Comparison of ENCODE assay signal across 1 cellular context in genomic region chr9:35907732-35908483, GRCh38.
TF ChIP-seq lines count a peak whose summit lies in the region.

No MANE protein-coding gene starts in this region.

TF ChIP-seq in IMR-90, 13 proteins besides CTCF, POLR2A, EP300 and RAD21:
- no peak for TF ChIP-seq SMC3 (IDR thresholded peaks at IDR 0.05; ENCODE audit: low read depth, low read length)
- no peak for TF ChIP-seq BHLHE40 (IDR thresholded peaks at IDR 0.05; ENCODE audit: low read depth, low read length)
- peak; percentile 53; the same call in 1 of the 2 replicates for TF ChIP-seq FOS (IDR thresholded peaks at IDR 0.05; ENCODE audit: low read depth, low read length)
- no peak for TF ChIP-seq NFE2L2 (IDR thresholded peaks at IDR 0.05; ENCODE audit: low read depth, low read length)
- TF ChIP-seq MAZ (IDR thresholded peaks at IDR 0.05; ENCODE audit: borderline replicate concordance, low read depth, low read length): peak; percentile 84; the same call in 1 of the 2 replicates
- TF ChIP-seq, protein P1, sequence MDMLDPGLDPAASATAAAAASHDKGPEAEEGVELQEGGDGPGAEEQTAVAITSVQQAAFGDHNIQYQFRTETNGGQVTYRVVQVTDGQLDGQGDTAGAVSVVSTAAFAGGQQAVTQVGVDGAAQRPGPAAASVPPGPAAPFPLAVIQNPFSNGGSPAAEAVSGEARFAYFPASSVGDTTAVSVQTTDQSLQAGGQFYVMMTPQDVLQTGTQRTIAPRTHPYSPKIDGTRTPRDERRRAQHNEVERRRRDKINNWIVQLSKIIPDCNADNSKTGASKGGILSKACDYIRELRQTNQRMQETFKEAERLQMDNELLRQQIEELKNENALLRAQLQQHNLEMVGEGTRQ (IDR thresholded peaks at IDR 0.05; ENCODE audit: low read depth, low read length): peak; percentile 13; the same call in 1 of the 2 replicates
- no peak for TF ChIP-seq MAFK (IDR thresholded peaks at IDR 0.05; ENCODE audit: low read depth, low read length)
TF ChIP-seq in IMR-90: peak in this region for 3.
